1 cellular context compared by ENCODE assay signal in genomic region chr13:96958286-96958891, GRCh38.
TF ChIP-seq lines count a peak whose summit lies in the region.

No MANE protein-coding gene starts in this region.

TF ChIP-seq in HCT116, 20 proteins besides CTCF, POLR2A, EP300 and RAD21 (continued from another document):
- TF ChIP-seq REST (IDR thresholded peaks at IDR 0.05; ENCODE audit: low read depth) (no peak), ELF1 (IDR thresholded peaks at IDR 0.05; ENCODE audit: borderline replicate concordance, low read depth) (no peak)
